ENCODE assay signal across 31 cellular contexts in the genomic region with DNA sequence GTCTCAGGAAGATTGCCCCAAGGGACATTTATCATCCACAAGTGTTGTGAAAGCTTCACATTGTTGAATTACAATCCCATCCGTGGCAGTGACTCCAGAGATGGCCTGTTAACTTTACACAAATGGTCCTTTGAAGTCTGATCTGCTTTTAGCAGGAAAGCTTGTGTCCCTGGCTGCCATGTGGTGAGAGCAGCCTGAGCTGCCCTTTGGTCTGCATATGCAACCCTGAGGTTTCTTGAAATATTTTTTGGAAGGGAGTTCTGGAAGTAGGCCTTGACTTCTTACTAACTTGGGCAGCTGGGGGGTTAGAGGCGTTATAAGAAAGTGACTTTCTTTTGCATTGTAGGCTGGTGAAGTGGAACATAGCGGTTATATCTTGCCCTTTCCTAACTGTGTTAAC. TPM values are rescaled to one million over a fixed set of nuclear protein-coding genes. Genes with fewer than 3 reads are reported as not detected.
"Had no signal": no experiment of that assay in that cellular context is flagged by ENCODE, and none has a peak within 500 bp of the region (broad histone marks: within the 10 kb centered on the region; RNA-seq: fewer than 3 reads in every experiment).

No MANE protein-coding gene starts in this region.

- DNase-seq: activated CD4-positive, alpha-beta T cell treated with anti-CD3 and anti-CD28 coated beads, Interleukin-2, amount 10 ng/mL, durations not matched to agents 24 days and 14 days; activated CD4-positive, alpha-beta T cell treated with anti-CD3 and anti-CD28 coated beads, Interleukin-2, amount 50 U/mL, for 4 hours; activated CD8-positive, alpha-beta T cell treated with anti-CD3 and anti-CD28 coated beads, Interleukin-2, amount 10 ng/mL, durations not matched to agents 7 days and 5 days; activated gamma-delta T cell; activated naive CD4-positive, alpha-beta T cell treated with Interleukin-2 at 50 U/mL for 16 hours; activated naive CD8-positive, alpha-beta T cell treated with anti-CD3 and anti-CD28 coated beads, Interleukin-2, amount 10 ng/mL, durations not matched to agents 7 days and 5 days; activated T-cell treated with anti-CD3 and anti-CD28 coated beads, Interleukin-2, amount 50 U/mL, for 24 hours; amygdala; Kasumi-1; KG1; MG63; NCI-H1048; NCI-H1105 treated with DMSO at 0.1 percent for 48 hours; NCI-H1436; NCI-H1694; NCI-H2029; NCI-H345; NCI-H524 treated with DMSO at 0.1 percent for 48 hours; PC-3; Peyer's patch; SIG-M5; SW 1271 had no signal

- H3K4me1 ChIP-seq: ascending aorta, Peyer's patch had no signal

- H3K4me1 Mint-ChIP-seq: activated CD4-positive, alpha-beta T cell treated with anti-CD3 and anti-CD28 coated beads, Interleukin-2, amount 10 ng/mL, durations not matched to agents 24 days and 14 days; activated naive CD4-positive, alpha-beta T cell treated with anti-CD3 and anti-CD28 coated beads, Interleukin-2, amount 50 U/mL, for 24 hours had no signal

- H3K27ac ChIP-seq: ascending aorta, Peyer's patch, RWPE1 had no signal

- ATAC-seq: activated CD8-positive, alpha-beta T cell treated with anti-CD3 and anti-CD28 coated beads, Interleukin-2, amount 10 ng/mL, durations not matched to agents 7 days and 5 days; PC-3; Right ventricle myocardium inferior had no signal

- H3K36me3 ChIP-seq: ascending aorta, MG63, Peyer's patch had no signal

- FAIRE-seq: TTC549 had no signal

- H3K4me3 Mint-ChIP-seq: activated CD4-positive, alpha-beta T cell treated with anti-CD3 and anti-CD28 coated beads, Interleukin-2, amount 10 ng/mL, durations not matched to agents 24 days and 14 days; activated CD8-positive, alpha-beta T cell treated with anti-CD3 and anti-CD28 coated beads, Interleukin-2, amount 10 ng/mL, durations not matched to agents 7 days and 5 days; activated naive CD4-positive, alpha-beta T cell treated with anti-CD3 and anti-CD28 coated beads, Interleukin-2, amount 50 U/mL, for 24 hours; activated naive CD8-positive, alpha-beta T cell treated with anti-CD3 and anti-CD28 coated beads, Interleukin-2, amount 10 ng/mL, durations not matched to agents 7 days and 5 days; activated T-cell treated with anti-CD3 and anti-CD28 coated beads, Interleukin-2, amount 50 U/mL, for 24 hours had no signal

- H3K9me3 ChIP-seq: ascending aorta, MG63, Peyer's patch had no signal

- H3K9me3 Mint-ChIP-seq: activated CD4-positive, alpha-beta T cell treated with anti-CD3 and anti-CD28 coated beads, Interleukin-2, amount 10 ng/mL, durations not matched to agents 24 days and 14 days; activated naive CD4-positive, alpha-beta T cell treated with anti-CD3 and anti-CD28 coated beads, Interleukin-2, amount 50 U/mL, for 24 hours; activated naive CD8-positive, alpha-beta T cell treated with anti-CD3 and anti-CD28 coated beads, Interleukin-2, amount 10 ng/mL, durations not matched to agents 7 days and 5 days; activated T-cell treated with anti-CD3 and anti-CD28 coated beads, Interleukin-2, amount 50 U/mL, for 24 hours; activated T-helper 2 cell treated with anti-CD3 and anti-CD28 coated beads, Interferon-gamma antibody, Interleukin-2, Interleukin-4, amounts not matched to agents 10 μg/mL and 5 μg/mL and 100 μg/mL, durations not matched to agents 14 hours and 24 hours and 36 hours had no signal

- H3K27ac Mint-ChIP-seq: activated CD4-positive, alpha-beta T cell treated with anti-CD3 and anti-CD28 coated beads, Interleukin-2, amount 10 ng/mL, durations not matched to agents 24 days and 14 days; activated CD8-positive, alpha-beta T cell treated with anti-CD3 and anti-CD28 coated beads, Interleukin-2, amount 10 ng/mL, durations not matched to agents 7 days and 5 days; activated naive CD4-positive, alpha-beta T cell treated with anti-CD3 and anti-CD28 coated beads, Interleukin-2, amount 50 U/mL, for 24 hours; activated naive CD8-positive, alpha-beta T cell treated with anti-CD3 and anti-CD28 coated beads, Interleukin-2, amount 10 ng/mL, durations not matched to agents 7 days and 5 days; activated T-cell treated with anti-CD3 and anti-CD28 coated beads, Interleukin-2, amount 50 U/mL, for 24 hours; activated T-helper 2 cell treated with anti-CD3 and anti-CD28 coated beads, Interferon-gamma antibody, Interleukin-2, Interleukin-4, amounts not matched to agents 10 μg/mL and 5 μg/mL and 100 μg/mL, durations not matched to agents 14 hours and 24 hours and 36 hours had no signal

- H3K27me3 ChIP-seq: ascending aorta, MG63, Peyer's patch had no signal

- H3K36me3 Mint-ChIP-seq: activated naive CD4-positive, alpha-beta T cell treated with anti-CD3 and anti-CD28 coated beads, Interleukin-2, amount 50 U/mL, for 24 hours; activated naive CD8-positive, alpha-beta T cell treated with anti-CD3 and anti-CD28 coated beads, Interleukin-2, amount 10 ng/mL, durations not matched to agents 7 days and 5 days had no signal

- H3K4me3 ChIP-seq: ascending aorta, MG63, Peyer's patch had no signal

RNA-seq across cellular contexts. Expression of a gene that starts 41.3 kb away (rescaled TPM):
- total RNA-seq: activated CD4-positive, alpha-beta T cell treated with anti-CD3 and anti-CD28 coated beads, Interleukin-2, amount 10 ng/mL, durations not matched to agents 24 days and 14 days; activated CD8-positive, alpha-beta T cell treated with anti-CD3 and anti-CD28 coated beads, Interleukin-2, amount 10 ng/mL, durations not matched to agents 7 days and 5 days; activated naive CD8-positive, alpha-beta T cell treated with anti-CD3 and anti-CD28 coated beads, Interleukin-2, amount 10 ng/mL, durations not matched to agents 7 days and 5 days; activated T-helper 2 cell treated with anti-CD3 and anti-CD28 coated beads, Interferon-gamma antibody, Interleukin-2, Interleukin-4, amounts not matched to agents 10 μg/mL and 5 μg/mL and 100 μg/mL, durations not matched to agents 14 hours and 24 hours and 36 hours; NCI-H460; PC-3; T-helper 1 cell treated with Interleukin-12 subunit alpha and Interleukin-12 subunit beta and Interleukin-4 antibody, amounts not matched to agents 30 ng/mL and 1 ng/mL, for 36 hours; T-helper 2 cell treated with Interferon-gamma antibody and Interleukin-4, amounts not matched to agents 100 ng/mL and 5 ng/mL, for 36 hours had no signal
